ENCODE assay signal across 12 cellular contexts in the genomic region with DNA sequence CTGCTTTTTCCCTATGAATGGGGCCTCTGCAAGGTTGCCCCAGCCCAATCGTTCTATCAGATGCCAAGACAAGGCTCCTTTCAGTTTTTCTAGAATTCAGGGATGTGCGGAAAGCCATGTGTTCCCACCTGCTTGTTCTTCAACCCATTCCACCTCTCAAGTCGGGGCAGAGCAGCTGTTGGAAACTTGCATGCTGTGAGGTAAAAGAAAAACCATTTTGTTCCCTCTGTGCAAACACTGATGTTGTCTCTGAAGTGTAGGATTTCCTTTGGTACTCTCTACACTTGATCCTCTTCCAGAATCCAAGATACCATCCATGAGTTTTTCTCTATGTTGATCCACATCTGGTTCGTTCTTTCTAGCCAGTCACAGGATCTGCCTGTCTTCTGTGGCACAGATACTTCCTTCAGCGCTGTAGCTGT. TPM values are rescaled to one million over a fixed set of nuclear protein-coding genes. Genes with fewer than 3 reads are reported as not detected.
DNase-seq lines count a peak whose midpoint lies in the region; ATAC-seq, FAIRE-seq and TF ChIP-seq lines count a peak whose summit lies in the region.
"Had no signal": no experiment of that assay in that cellular context is flagged by ENCODE, and none has a peak within 500 bp of the region (broad histone marks: within the 10 kb centered on the region; RNA-seq: fewer than 3 reads in every experiment).

No MANE protein-coding gene starts in this region.

- H3K4me3 ChIP-seq in adrenal gland (no peak overlapping the region), mesenchymal stem cell (ENCODE audit: insufficient read depth in 1 of 2, low read depth in 1 of 2, low read length in 2 of 2) (peak overlapping the region in 1 of 2 experiments; percentile 28), transverse colon (no peak overlapping the region)
- H3K4me3 ChIP-seq: right lobe of liver had no signal

- H2BK15ac ChIP-seq in mesenchymal stem cell (ENCODE audit: low read depth, poor library complexity, severe bottlenecking) = peak overlapping the region; percentile 54

- H3K27ac ChIP-seq in adrenal gland = peak overlapping the region in 4 of 5 donors; percentile 18 to 59 (median 28)
- peak overlapping the region; percentile 95 for H3K27ac ChIP-seq in mesenchymal stem cell (ENCODE audit: low read length, poor library complexity, severe bottlenecking)
- H3K27ac ChIP-seq in transverse colon = peak overlapping the region; percentile 93 to 99 (median 96)
- H3K27ac ChIP-seq: right lobe of liver had no signal

- H3K9me3 ChIP-seq in adrenal gland (replicated peaks in 1 of 3) (no peaks in the 10 kb centered on the region), mesenchymal stem cell (ENCODE audit: control insufficient read depth, low read length) (no peaks in the 10 kb centered on the region), transverse colon (no peaks in the 10 kb centered on the region)
- H3K9me3 ChIP-seq: right lobe of liver had no signal

- peak overlapping the region; percentile 91 for H2AK5ac ChIP-seq in mesenchymal stem cell (ENCODE audit: low read length, severe bottlenecking)

- no peak for DNase-seq in activated T-cell treated with anti-CD3 and anti-CD28 coated beads, Interleukin-2, amount 50 U/mL, for 24 hours
- no peak for DNase-seq in activated T-cell treated with anti-CD3 and anti-CD28 coated beads, Interleukin-2, amount 50 U/mL, for 4 hours
- DNase-seq in adrenal gland (no peak), mesenchymal stem cell (no peak), transverse colon (no peak), GM12892 (ENCODE audit: insufficient read length) (no peak), DMS53 (lab: John Stamatoyannopoulos, UW) (no peak), AG08396 (ENCODE audit: low spot score) (no peak)
- DNase-seq: activated CD8-positive, alpha-beta T cell treated with anti-CD3 and anti-CD28 coated beads for 36 hours; right lobe of liver had no signal

- H3K79me1 ChIP-seq in mesenchymal stem cell (replicated peaks; ENCODE audit: low read length, poor library complexity, severe bottlenecking) = no peaks in the 10 kb centered on the region

- peak overlapping the region; percentile 81 for H4K8ac ChIP-seq in mesenchymal stem cell (ENCODE audit: low read length)

- no peak overlapping the region for H3K14ac ChIP-seq in mesenchymal stem cell (ENCODE audit: low read length in 2 of 2)

- no peak for FAIRE-seq in GM12892 (lab: Jason Lieb, UNC)

- TF ChIP-seq CTCF in adrenal gland (IDR thresholded peaks at IDR 0.05) = no peak
- no peak for TF ChIP-seq CTCF in transverse colon (IDR thresholded peaks at IDR 0.05)

- peak overlapping the region; percentile 11 to 97 for H2BK12ac ChIP-seq in mesenchymal stem cell (ENCODE audit: low read length in 2 of 2)

- H3K27me3 ChIP-seq in adrenal gland = no peaks in the 10 kb centered on the region
- H3K27me3 ChIP-seq in mesenchymal stem cell (ENCODE audit: control insufficient read depth in 1 of 2, insufficient read depth in 1 of 2, low read length in 2 of 2) = no peaks in the 10 kb centered on the region
- no peaks in the 10 kb centered on the region for H3K27me3 ChIP-seq in transverse colon
- H3K27me3 ChIP-seq: right lobe of liver had no signal

- peak overlapping the region; percentile 93 for H4K91ac ChIP-seq in mesenchymal stem cell (ENCODE audit: low read length)

- peak overlapping the region; percentile 67 for H2BK5ac ChIP-seq in mesenchymal stem cell (ENCODE audit: low read depth, low read length, poor library complexity, severe bottlenecking)

- no peak for TF ChIP-seq POLR2A in adrenal gland (IDR thresholded peaks at IDR 0.05)
- TF ChIP-seq POLR2A in transverse colon (IDR thresholded peaks at IDR 0.05) = no peak
- TF ChIP-seq POLR2A in GM12892 (IDR thresholded peaks at IDR 0.05; ENCODE audit: low read depth, low read length) = no peak; the same call in 1 of the 2 replicates

- H3K4me1 ChIP-seq in adrenal gland (replicated peaks in 1 of 2) = peaks cover 17 to 62% of the 10 kb centered on the region in 2 donors
- H3K4me1 ChIP-seq in mesenchymal stem cell (ENCODE audit: control insufficient read depth, insufficient read depth, low read depth, low read length) = peaks cover 16% of the 10 kb centered on the region
- H3K4me1 ChIP-seq in transverse colon = peaks cover 26 to 65% (median 47%) of the 10 kb centered on the region in 4 donors

- H3K4me2 ChIP-seq in mesenchymal stem cell (ENCODE audit: low read length, poor library complexity, severe bottlenecking) = peak overlapping the region; percentile 3

- no peaks in the 10 kb centered on the region for H3K27me3 Mint-ChIP-seq in activated T-cell treated with anti-CD3 and anti-CD28 coated beads, Interleukin-2, amount 50 U/mL, for 24 hours
- no peaks in the 10 kb centered on the region for H3K27me3 Mint-ChIP-seq in activated T-cell treated with anti-CD3 and anti-CD28 coated beads, Interleukin-2, amount 50 U/mL, for 4 hours (ENCODE audit: low read depth)
- H3K27me3 Mint-ChIP-seq: activated CD8-positive, alpha-beta T cell treated with anti-CD3 and anti-CD28 coated beads for 36 hours; B cell had no signal

- H3K9me3 Mint-ChIP-seq in activated T-cell treated with anti-CD3 and anti-CD28 coated beads, Interleukin-2, amount 50 U/mL, for 24 hours = no peaks in the 10 kb centered on the region
- no peaks in the 10 kb centered on the region for H3K9me3 Mint-ChIP-seq in activated T-cell treated with anti-CD3 and anti-CD28 coated beads, Interleukin-2, amount 50 U/mL, for 4 hours

- H3K23ac ChIP-seq in mesenchymal stem cell (ENCODE audit: low read length in 2 of 2) = no peak overlapping the region

- H3K36me3 Mint-ChIP-seq in activated T-cell treated with anti-CD3 and anti-CD28 coated beads, Interleukin-2, amount 50 U/mL, for 24 hours (ENCODE audit: low read depth) = peaks cover 52% of the 10 kb centered on the region
- peaks cover 30% of the 10 kb centered on the region for H3K36me3 Mint-ChIP-seq in activated T-cell treated with anti-CD3 and anti-CD28 coated beads, Interleukin-2, amount 50 U/mL, for 4 hours (ENCODE audit: insufficient read depth)

- H3K9ac ChIP-seq in mesenchymal stem cell (ENCODE audit: low read length) = peak overlapping the region; percentile 68

- 67 to 82% (median 77%) methylated on average over 5 of the region's 5 CpGs for WGBS in adrenal gland, 4 donors
- WGBS in mesenchymal stem cell = 71% methylated on average over 5 of the region's 5 CpGs
- 74 to 86% methylated on average over 3 to 5 of the region's 5 CpGs for WGBS in transverse colon (ENCODE audit: low coverage in 1 of 2), 2 donors

- TF ChIP-seq EP300 in transverse colon (IDR thresholded peaks at IDR 0.05; ENCODE audit: low read depth) = no peak

- H2AFZ ChIP-seq in mesenchymal stem cell (ENCODE audit: low read depth, low read length) = no peak overlapping the region

- no peak overlapping the region for H3K4me3 Mint-ChIP-seq in activated T-cell treated with anti-CD3 and anti-CD28 coated beads, Interleukin-2, amount 50 U/mL, for 24 hours
- no peak overlapping the region for H3K4me3 Mint-ChIP-seq in activated T-cell treated with anti-CD3 and anti-CD28 coated beads, Interleukin-2, amount 50 U/mL, for 4 hours
- H3K4me3 Mint-ChIP-seq: activated CD8-positive, alpha-beta T cell treated with anti-CD3 and anti-CD28 coated beads for 36 hours; B cell had no signal

- H3K36me3 ChIP-seq in adrenal gland (replicated peaks in 1 of 2) (no peaks in the 10 kb centered on the region), mesenchymal stem cell (ENCODE audit: control insufficient read depth in 1 of 2, insufficient read depth in 2 of 2, low read depth in 1 of 2, low read length in 2 of 2) (peaks cover 0 to 25% of the 10 kb centered on the region in 2 experiments), transverse colon (no peaks in the 10 kb centered on the region)
- H3K36me3 ChIP-seq: right lobe of liver had no signal

- peak overlapping the region; percentile 26 for H3K27ac Mint-ChIP-seq in activated T-cell treated with anti-CD3 and anti-CD28 coated beads, Interleukin-2, amount 50 U/mL, for 24 hours
- H3K27ac Mint-ChIP-seq: activated CD8-positive, alpha-beta T cell treated with anti-CD3 and anti-CD28 coated beads for 36 hours; B cell had no signal

- no peak for ATAC-seq in activated T-cell treated with anti-CD3 and anti-CD28 coated beads, Interleukin-2, amount 50 U/mL, for 4 hours
- ATAC-seq: activated CD8-positive, alpha-beta T cell treated with anti-CD3 and anti-CD28 coated beads for 36 hours; left colon; right lobe of liver had no signal

- peak overlapping the region; percentile 4 to 60 for H3K4ac ChIP-seq in mesenchymal stem cell (ENCODE audit: low read depth in 1 of 2, low read length in 2 of 2)

- in situ Hi-C loops in transverse colon (cut with MboI; ENCODE audit: low pct_ligation_motif_present in 1 of 4, low pct_unique_long_range_greater_than_20kb in 1 of 4, low sequenced_read_pairs in 3 of 4) = no loop called here

- peaks cover 81% of the 10 kb centered on the region for H3K4me1 Mint-ChIP-seq in activated T-cell treated with anti-CD3 and anti-CD28 coated beads, Interleukin-2, amount 50 U/mL, for 24 hours (ENCODE audit: low read depth)
- H3K4me1 Mint-ChIP-seq in activated T-cell treated with anti-CD3 and anti-CD28 coated beads, Interleukin-2, amount 50 U/mL, for 4 hours (ENCODE audit: low read depth) = peaks cover 69% of the 10 kb centered on the region

- intact Hi-C loops in adrenal gland (cut with DNase I) = no loop called here
- intact Hi-C loops in transverse colon (cut with DNase I; ENCODE audit: low total_unique reads) = no loop called here

- H3K18ac ChIP-seq in mesenchymal stem cell (ENCODE audit: low read depth in 1 of 2, low read length in 2 of 2) = peak overlapping the region; percentile 22 to 80

- H2BK120ac ChIP-seq in mesenchymal stem cell (ENCODE audit: low read depth, low read length) = peak overlapping the region; percentile 92

RNA-seq across cellular contexts. Expression of gene IER5, which starts 7.3 kb away (rescaled TPM):
- total RNA-seq in activated T-cell treated with anti-CD3 and anti-CD28 coated beads, Interleukin-2, amount 50 U/mL, for 4 hours = 10 to 100 TPM; 43.6 to 58.9 (median 54.9) TPM
- total RNA-seq in adrenal gland (10 to 100 TPM in 5 of 8 donors, 1 to 10 TPM in 3; 6.0 to 19.2 (median 10.9) TPM), transverse colon (10 to 100 TPM; 12.1 to 40.3 (median 16.5) TPM)
- polyA plus RNA-seq in adrenal gland = 1 to 10 TPM; 2.0 to 8.1 (median 7.5) TPM
- 11.3 TPM for polyA plus RNA-seq in mesenchymal stem cell (2013, experiment 1 of 2)
- polyA plus RNA-seq in mesenchymal stem cell (2013, experiment 2 of 2) = 11.5 TPM
- 33.4 TPM for polyA plus RNA-seq in GM12892 (2012; ENCODE audit: missing spikeins)

Comparison
In these comparisons a context has a peak if more than half of its experiments do, and no peak if none do; other contexts are left out.
1. H3K27ac ChIP-seq: peak in every context shown above with its lines; median percentile 96 in transverse colon; 95 in mesenchymal stem cell; 28 in adrenal gland.